ENCODE assay signal across 18 cellular contexts in genomic region chr20:51423810-51424209, GRCh38.
A peak's percentile ranks its signal among the peaks of the same experiment; 100 is the strongest.
DNase-seq lines count a peak whose midpoint lies in the region; ATAC-seq and TF ChIP-seq lines count a peak whose summit lies in the region.
"Had no signal": no experiment of that assay in that cellular context is flagged by ENCODE, and none has a peak within 500 bp of the region (broad histone marks: within the 10 kb centered on the region; RNA-seq: fewer than 3 reads in every experiment).

No MANE protein-coding gene starts in this region.

- no peaks in the 10 kb centered on the region for H3K9me3 Mint-ChIP-seq in activated CD8-positive, alpha-beta memory T cell treated with anti-CD3 and anti-CD28 coated beads, Interleukin-2, amount 10 ng/mL, durations not matched to agents 7 days and 5 days (ENCODE audit: low read depth)
- H3K9me3 Mint-ChIP-seq in WTC11 = no peaks in the 10 kb centered on the region
- H3K9me3 Mint-ChIP-seq in stimulated activated effector memory CD8-positive, alpha-beta T cell treated with anti-CD3 and anti-CD28 coated beads, Interleukin-12 subunit alpha, Interleukin-12 subunit beta, amount 100 ng/mL, for 72 hours = no peaks in the 10 kb centered on the region

- H3K27me3 ChIP-seq in left ventricle myocardium inferior (ENCODE audit: low read depth) (no peaks in the 10 kb centered on the region), MG63 (no peaks in the 10 kb centered on the region)
- H3K27me3 ChIP-seq: pancreas, SJSA1 had no signal

- peaks cover 55% of the 10 kb centered on the region for H3K36me3 Mint-ChIP-seq in activated CD8-positive, alpha-beta memory T cell treated with anti-CD3 and anti-CD28 coated beads, Interleukin-2, amount 10 ng/mL, durations not matched to agents 7 days and 5 days
- no peaks in the 10 kb centered on the region for H3K36me3 Mint-ChIP-seq in WTC11
- peaks cover 99% of the 10 kb centered on the region for H3K36me3 Mint-ChIP-seq in stimulated activated effector memory CD8-positive, alpha-beta T cell treated with anti-CD3 and anti-CD28 coated beads, Interleukin-12 subunit alpha, Interleukin-12 subunit beta, amount 100 ng/mL, for 72 hours

- H3K9me3 ChIP-seq in left ventricle myocardium inferior (replicated peaks) (no peaks in the 10 kb centered on the region), MG63 (no peaks in the 10 kb centered on the region)
- H3K9me3 ChIP-seq: esophagus squamous epithelium, pancreas, SJSA1 had no signal

- H3K27me3 Mint-ChIP-seq in activated CD8-positive, alpha-beta memory T cell treated with anti-CD3 and anti-CD28 coated beads, Interleukin-2, amount 10 ng/mL, durations not matched to agents 7 days and 5 days = no peaks in the 10 kb centered on the region
- H3K27me3 Mint-ChIP-seq in WTC11 (ENCODE audit: low read depth) = no peaks in the 10 kb centered on the region

- DNase-seq in activated CD8-positive, alpha-beta memory T cell treated with anti-CD3 and anti-CD28 coated beads, Interleukin-2, amount 10 ng/mL, durations not matched to agents 7 days and 5 days = no peak
- DNase-seq in activated CD8-positive, alpha-beta memory T cell treated with anti-CD3 and anti-CD28 coated beads, Interleukin-2, amount 50 U/mL, for 48 hours = no peak
- DNase-seq in WTC11 (ENCODE audit: low spot score) (peak; percentile 28), iPS DF 19.7 (ENCODE audit: low read depth, low spot score) (peak; percentile 80), putamen (ENCODE audit: low spot score) (no peak), left ventricle myocardium inferior (no peak), MG63 (no peak)
- DNase-seq in stimulated activated effector memory CD8-positive, alpha-beta T cell treated with anti-CD3 and anti-CD28 coated beads, Interleukin-12 subunit alpha, Interleukin-12 subunit beta, amount 100 ng/mL, for 72 hours (ENCODE audit: low spot score in 2 of 2) = no peak
- DNase-seq: activated gamma-delta T cell, cerebellar nuclear complex, esophagus squamous epithelium, hippocampal formation, Kasumi-1, mammary epithelial cell, NCI-H748 treated with DMSO at 0.1 percent for 48 hours, pancreas, WERI-Rb-1 had no signal

- no peaks in the 10 kb centered on the region for H3K36me3 ChIP-seq in left ventricle myocardium inferior
- no peaks in the 10 kb centered on the region for H3K36me3 ChIP-seq in MG63
- H3K36me3 ChIP-seq: esophagus squamous epithelium, pancreas, SJSA1, WERI-Rb-1 had no signal

- H3K4me3 Mint-ChIP-seq in activated CD8-positive, alpha-beta memory T cell treated with anti-CD3 and anti-CD28 coated beads, Interleukin-2, amount 10 ng/mL, durations not matched to agents 7 days and 5 days = peak overlapping the region; percentile 56
- H3K4me3 Mint-ChIP-seq in WTC11 = no peak overlapping the region
- H3K4me3 Mint-ChIP-seq in stimulated activated effector memory CD8-positive, alpha-beta T cell treated with anti-CD3 and anti-CD28 coated beads, Interleukin-12 subunit alpha, Interleukin-12 subunit beta, amount 100 ng/mL, for 72 hours = peak overlapping the region; percentile 37

- H3K4me1 ChIP-seq in left ventricle myocardium inferior = peaks cover 20% of the 10 kb centered on the region
- H3K4me1 ChIP-seq: pancreas had no signal

- ATAC-seq in activated CD8-positive, alpha-beta memory T cell treated with anti-CD3 and anti-CD28 coated beads, Interleukin-2, amount 10 ng/mL, durations not matched to agents 7 days and 5 days = peak; percentile 1
- peak; percentile 83 for ATAC-seq in WTC11
- ATAC-seq in stimulated activated effector memory CD8-positive, alpha-beta T cell treated with anti-CD3 and anti-CD28 coated beads, Interleukin-12 subunit alpha, Interleukin-12 subunit beta, amount 100 ng/mL, for 72 hours = no peak
- ATAC-seq: pancreas had no signal

- CTCF ChIA-PET in activated CD8-positive, alpha-beta memory T cell treated with anti-CD3 and anti-CD28 coated beads, Interleukin-2, amount 10 ng/mL, durations not matched to agents 7 days and 5 days (lab: Charles Lee) = interaction anchor here (0.7 to 2.7 kb wide), 13 partner anchors 10 to 196 kb away, joined by 3 to 21 read pairs (median 5); no protein-coding TSS in a partner anchor
- CTCF ChIA-PET in WTC11 (lab: Charles Lee) = interaction anchor here (0.7 to 1.7 kb wide), 12 partner anchors 12 to 442 kb away, joined by 3 to 27 read pairs (median 6); partner anchors contain the start of gene NFATC2

- intact Hi-C loops in left ventricle myocardium inferior (cut with micrococcal nuclease) = no loop called here

- POLR2A ChIA-PET in WTC11 (lab: Charles Lee) = no interaction called here

- H3K27ac ChIP-seq in left ventricle myocardium inferior (replicated peaks) = no peak overlapping the region
- H3K27ac ChIP-seq: esophagus squamous epithelium, pancreas, SJSA1, WERI-Rb-1 had no signal

- peaks cover 90% of the 10 kb centered on the region for H3K4me1 Mint-ChIP-seq in activated CD8-positive, alpha-beta memory T cell treated with anti-CD3 and anti-CD28 coated beads, Interleukin-2, amount 10 ng/mL, durations not matched to agents 7 days and 5 days
- peaks cover 47% of the 10 kb centered on the region for H3K4me1 Mint-ChIP-seq in WTC11
- H3K4me1 Mint-ChIP-seq in stimulated activated effector memory CD8-positive, alpha-beta T cell treated with anti-CD3 and anti-CD28 coated beads, Interleukin-12 subunit alpha, Interleukin-12 subunit beta, amount 100 ng/mL, for 72 hours = peaks cover 79% of the 10 kb centered on the region

- TF ChIP-seq CTCF in WTC11 (IDR thresholded peaks at IDR 0.05) (no peak), left ventricle myocardium inferior (IDR thresholded peaks at IDR 0.05; ENCODE audit: borderline replicate concordance) (no peak)

- H3K27ac Mint-ChIP-seq in activated CD8-positive, alpha-beta memory T cell treated with anti-CD3 and anti-CD28 coated beads, Interleukin-2, amount 10 ng/mL, durations not matched to agents 7 days and 5 days = peak overlapping the region; percentile 96
- H3K27ac Mint-ChIP-seq in WTC11 = peak overlapping the region; percentile 82
- peak overlapping the region; percentile 74 for H3K27ac Mint-ChIP-seq in stimulated activated effector memory CD8-positive, alpha-beta T cell treated with anti-CD3 and anti-CD28 coated beads, Interleukin-12 subunit alpha, Interleukin-12 subunit beta, amount 100 ng/mL, for 72 hours

- H3K4me3 ChIP-seq in left ventricle myocardium inferior (no peak overlapping the region), MG63 (no peak overlapping the region)
- H3K4me3 ChIP-seq: esophagus squamous epithelium, pancreas, SJSA1 had no signal

TF ChIP-seq in WTC11, 78 proteins besides CTCF, POLR2A, EP300 and RAD21 (continues in another document):
- TF ChIP-seq NFYB (CRISPR knock-in tag; conservative IDR thresholded peaks at IDR 0.05; ENCODE audit: low read depth) (no peak), ATF2 (CRISPR knock-in tag; IDR thresholded peaks at IDR 0.05; ENCODE audit: borderline replicate concordance, low read depth) (no peak), STAT6 (CRISPR knock-in tag; conservative IDR thresholded peaks at IDR 0.05; ENCODE audit: low read depth) (no peak), ZMAT4 (CRISPR knock-in tag; IDR thresholded peaks at IDR 0.05) (no peak), RORB (CRISPR knock-in tag; IDR thresholded peaks at IDR 0.05) (no peak), ZSCAN18 (CRISPR knock-in tag; IDR thresholded peaks at IDR 0.05) (no peak), ZNF671 (CRISPR knock-in tag; IDR thresholded peaks at IDR 0.05) (no peak), TCF7 (CRISPR knock-in tag; IDR thresholded peaks at IDR 0.05; ENCODE audit: low read depth) (no peak), SP1 (CRISPR knock-in tag; conservative IDR thresholded peaks at IDR 0.05) (no peak)

Comparison
In these comparisons a context has a peak if more than half of its experiments do, and no peak if none do; other contexts are left out.
1. DNase-seq: peak in WTC11 (single experiment) and iPS DF 19.7 (single experiment); none in activated CD8-positive, alpha-beta memory T cell treated with anti-CD3 and anti-CD28 coated beads, Interleukin-2, amount 10 ng/mL, durations not matched to agents 7 days and 5 days (single experiment), activated CD8-positive, alpha-beta memory T cell treated with anti-CD3 and anti-CD28 coated beads, Interleukin-2, amount 50 U/mL, for 48 hours (single experiment), stimulated activated effector memory CD8-positive, alpha-beta T cell treated with anti-CD3 and anti-CD28 coated beads, Interleukin-12 subunit alpha, Interleukin-12 subunit beta, amount 100 ng/mL, for 72 hours (0 of 2), putamen (single experiment), left ventricle myocardium inferior (single experiment) and MG63 (single experiment).
2. Peak in every context shown above with its lines, with median percentiles within 50 percentile points of each other: H3K27ac Mint-ChIP-seq.